ENCODE assay signal across 10 cellular contexts in the genomic region with DNA sequence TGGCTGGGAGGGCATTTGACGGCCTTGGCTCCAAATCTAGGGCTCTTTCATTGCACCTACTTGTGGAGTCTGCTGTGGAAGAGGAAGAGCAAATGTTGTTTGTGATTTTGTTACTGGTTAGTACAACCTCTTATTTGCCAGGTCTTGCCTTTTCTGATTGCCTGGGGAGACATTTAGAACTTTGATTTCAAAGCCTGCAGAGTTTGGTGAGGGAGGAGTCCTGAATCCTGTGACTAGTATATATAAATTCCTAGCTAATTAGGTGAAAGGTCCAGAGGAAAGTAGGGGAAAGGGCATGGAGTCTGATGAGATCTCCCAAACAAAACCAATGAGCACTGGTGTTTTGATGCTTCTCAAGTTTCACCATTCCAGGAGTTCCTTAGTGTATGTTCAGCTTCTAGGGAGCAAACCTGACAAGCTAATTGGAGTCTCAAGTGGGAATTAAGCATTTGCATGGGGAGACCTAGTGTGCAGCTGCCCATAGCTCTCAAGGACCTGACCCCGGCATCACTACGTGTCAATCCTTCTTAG. TPM values are rescaled to one million over a fixed set of nuclear protein-coding genes. Genes with fewer than 3 reads are reported as not detected.
A peak's percentile ranks its signal among the peaks of the same experiment; 100 is the strongest.
DNase-seq lines count a peak whose midpoint lies in the region; ATAC-seq and TF ChIP-seq lines count a peak whose summit lies in the region.
"Had no signal": no experiment of that assay in that cellular context is flagged by ENCODE, and none has a peak within 500 bp of the region (broad histone marks: within the 10 kb centered on the region; RNA-seq: fewer than 3 reads in every experiment).

No MANE protein-coding gene starts in this region.

- peaks cover 11% of the 10 kb centered on the region for H3K4me1 Mint-ChIP-seq in HFFc6 (ENCODE audit: low read depth)
- peaks cover 19% of the 10 kb centered on the region for H3K4me1 Mint-ChIP-seq in Caco-2 (ENCODE audit: low read depth, unreplicated experiment)

- no peaks in the 10 kb centered on the region for H3K9me3 Mint-ChIP-seq in HFFc6
- H3K9me3 Mint-ChIP-seq in Caco-2 (ENCODE audit: unreplicated experiment), result no peaks in the 10 kb centered on the region

- H3K36me3 Mint-ChIP-seq in HFFc6 (ENCODE audit: low read depth) (no peaks in the 10 kb centered on the region), Caco-2 (ENCODE audit: insufficient read depth, unreplicated experiment) (no peaks in the 10 kb centered on the region)

- no peak overlapping the region for H3K27ac ChIP-seq in SJCRH30
- H3K27ac ChIP-seq in right cardiac atrium (ENCODE audit: low read length), result peak overlapping the region; percentile 75

- no peak overlapping the region for H3K4me3 ChIP-seq in SJCRH30
- no peak overlapping the region for H3K4me3 ChIP-seq in right cardiac atrium (ENCODE audit: low read length)
- H3K4me3 ChIP-seq in Caco-2 (ENCODE audit: low read depth, low read length), result no peak overlapping the region

- BruUV-seq in Caco-2 (replicated peaks; lab: Mats Ljungman, UMichigan), result no TSS peak

- POLR2A ChIA-PET in Caco-2 (lab: Charles Lee), result interaction anchor here (0.6 kb wide), 1 partner anchor 35 kb away, joined by 4 read pairs; no protein-coding TSS in a partner anchor

- WGBS in right cardiac atrium, result 69% methylated on average over 3 of the region's 3 CpGs

- H3K9me3 ChIP-seq in SJCRH30 (replicated peaks) (no peaks in the 10 kb centered on the region), right cardiac atrium (ENCODE audit: control insufficient read depth, low read length) (no peaks in the 10 kb centered on the region), Caco-2 (no peaks in the 10 kb centered on the region)

- no peaks in the 10 kb centered on the region for H3K36me3 ChIP-seq in SJCRH30
- no peaks in the 10 kb centered on the region for H3K36me3 ChIP-seq in Caco-2 (ENCODE audit: control insufficient read depth, insufficient read depth, low read length)

- peak; percentile 48 to 68 for ATAC-seq in right cardiac atrium

- peak; percentile 23 for DNase-seq in HFFc6
- peak; percentile 55 to 79 for DNase-seq in SJCRH30
- DNase-seq in right cardiac atrium, result no peak
- peak; percentile 80 for DNase-seq in renal cortical epithelial cell (ENCODE audit: low read depth)
- no peak for DNase-seq in Caco-2
- DNase-seq in activated CD4-positive, alpha-beta T cell treated with anti-CD3 and anti-CD28 coated beads, Interleukin-2, amount 50 U/mL, for 4 hours, result no peak
- DNase-seq in 8988T, result no peak
- DNase-seq: central memory CD4-positive, alpha-beta T cell; hypothalamus had no signal

- H3K27me3 ChIP-seq in SJCRH30, result no peaks in the 10 kb centered on the region
- no peaks in the 10 kb centered on the region for H3K27me3 ChIP-seq in right cardiac atrium (ENCODE audit: control insufficient read depth, insufficient read depth)
- H3K27me3 ChIP-seq in Caco-2 (replicated peaks; ENCODE audit: control insufficient read depth, insufficient read depth, low read length), result no peaks in the 10 kb centered on the region

- TF ChIP-seq CTCF in HFFc6 (IDR thresholded peaks at IDR 0.05), result no peak
- TF ChIP-seq CTCF in Caco-2 (IDR thresholded peaks at IDR 0.05; ENCODE audit: insufficient read depth in 1 of 2, low read depth in 1 of 2, low read length in 1 of 2, severe bottlenecking in 1 of 2, unreplicated experiment in 1 of 2), result no peak

- H3K4me3 Mint-ChIP-seq in HFFc6 (peak overlapping the region; percentile 4; the same call in 1 of the 2 replicates), Caco-2 (ENCODE audit: unreplicated experiment) (no peak overlapping the region)

- CTCF ChIA-PET in Caco-2 (lab: Charles Lee), result no interaction called here

- intact Hi-C loops in right cardiac atrium (cut with DNase I), result no loop called here
- intact Hi-C loops in Caco-2 (cut with micrococcal nuclease; ENCODE audit: unreplicated experiment), result loop anchor here (1.0 kb wide), 2 partner anchors 7 to 17 kb away; no protein-coding TSS in a partner anchor

- no peak overlapping the region for H3K27ac Mint-ChIP-seq in HFFc6
- H3K27ac Mint-ChIP-seq in Caco-2 (ENCODE audit: unreplicated experiment), result no peak overlapping the region

- H3K27me3 Mint-ChIP-seq in HFFc6 (ENCODE audit: insufficient read depth) (peaks cover 4% of the 10 kb centered on the region), Caco-2 (ENCODE audit: insufficient read depth, unreplicated experiment) (no peaks in the 10 kb centered on the region)

- H3K4me1 ChIP-seq in SJCRH30, result peaks cover 28% of the 10 kb centered on the region
- H3K4me1 ChIP-seq in right cardiac atrium (ENCODE audit: control insufficient read depth, insufficient read depth, low read length), result peaks cover 4% of the 10 kb centered on the region
- H3K4me1 ChIP-seq in Caco-2, result peaks cover 70% of the 10 kb centered on the region

RNA-seq across cellular contexts. Expression of gene HMGCS2, which starts 5.1 kb away (rescaled TPM):
- total RNA-seq in HFFc6 (2021; fragmentation: NEBNext Ultra II Directional; extraction: Animal tissue kit (Norgen Biotek cat#: 25700)), result not detected
- not detected in 2 replicates for total RNA-seq in SJCRH30 (2014; rRNA removed; shearing (Covaris generic))
- total RNA-seq in right cardiac atrium (10 to 100 TPM in 3 of 4 donors, under 1 TPM in 1; 0.82 to 50.8 (median 21.4) TPM), renal cortical epithelial cell (not detected in 2 replicates), Caco-2 (2022) (10.2 and 15.2 TPM in 2 replicates)
- 18.5 TPM for polyA plus RNA-seq in right cardiac atrium
- total RNA-seq: pulmonary artery endothelial cell had no signal

RNA-seq across cellular contexts. Expression of gene REG4, which starts 37.5 kb away (rescaled TPM):
- total RNA-seq in HFFc6 (2021; fragmentation: NEBNext Ultra II Directional; extraction: Animal tissue kit (Norgen Biotek cat#: 25700)), result not detected
- total RNA-seq in SJCRH30 (2014; rRNA removed; shearing (Covaris generic)), result 0.08 TPM in 1 of 2 replicates, not detected in the other
- total RNA-seq in right cardiac atrium, result not detected
- polyA plus RNA-seq in right cardiac atrium, result not detected
- not detected in 2 replicates for total RNA-seq in renal cortical epithelial cell
- 8.0 and 18.8 TPM in 2 replicates for total RNA-seq in Caco-2 (2022)
- total RNA-seq: pulmonary artery endothelial cell had no signal

Comparison
In these comparisons a context has a peak if more than half of its experiments do, and no peak if none do; other contexts are left out.
1. DNase-seq: peak in HFFc6 (single experiment), SJCRH30 (2 of 2) and renal cortical epithelial cell (single experiment); none in right cardiac atrium (0 of 3), Caco-2 (0 of 2), activated CD4-positive, alpha-beta T cell treated with anti-CD3 and anti-CD28 coated beads, Interleukin-2, amount 50 U/mL, for 4 hours (0 of 2) and 8988T (single experiment).